In genomic region chr11:64355078-64355940, GRCh38 we compare ENCODE assay signal across 1 cellular context.
TF ChIP-seq lines count a peak whose summit lies in the region.

No MANE protein-coding gene starts in this region.

TF ChIP-seq in K562, 482 proteins besides CTCF, POLR2A, EP300 and RAD21 (continued from another document):
- TF ChIP-seq DLX4 (CRISPR knock-in tag; IDR thresholded peaks at IDR 0.05) (no peak), MAFK (IDR thresholded peaks at IDR 0.05; ENCODE audit: low read length) (peak; percentile 8; the same call in 1 of the 2 replicates), USF1 (CRISPR knock-in tag; IDR thresholded peaks at IDR 0.05) (0 out of 2 replicates have a peak, but pooled peaks have one; percentile 16), OTX1 (CRISPR knock-in tag; IDR thresholded peaks at IDR 0.05) (no peak), RFX7 (CRISPR knock-in tag; IDR thresholded peaks at IDR 0.05) (no peak), SIN3A (IDR thresholded peaks at IDR 0.05; ENCODE audit: borderline replicate concordance in 2 of 2, control insufficient read depth in 1 of 2, low read depth in 2 of 2, low read length in 2 of 2) (no peak), HDAC2 (IDR thresholded peaks at IDR 0.05) (peak; percentile 82; the same call in 1 of the 2 replicates), ZNF174 (CRISPR knock-in tag; IDR thresholded peaks at IDR 0.05) (no peak), SREBF2 (CRISPR knock-in tag; IDR thresholded peaks at IDR 0.05) (no peak), ZNF347 (CRISPR knock-in tag; IDR thresholded peaks at IDR 0.05; ENCODE audit: low read depth) (no peak), HINFP (tag; conservative IDR thresholded peaks at IDR 0.05; ENCODE audit: low read depth) (no peak), MCM5 (IDR thresholded peaks at IDR 0.05; ENCODE audit: low read depth) (no peak), ZNF311 (CRISPR knock-in tag; IDR thresholded peaks at IDR 0.05) (no peak)
